ENCODE assay signal across 1 cellular context in genomic region chr10:77037735-77038411, GRCh38.
TF ChIP-seq lines count a peak whose summit lies in the region.

No MANE protein-coding gene starts in this region.

TF ChIP-seq in HCT116, 20 proteins besides CTCF, POLR2A, EP300 and RAD21 (continued from another document):
- TF ChIP-seq TCF7L2 (IDR thresholded peaks at IDR 0.05; ENCODE audit: borderline replicate concordance, extremely low read depth, insufficient read depth, insufficient read length) = no peak
- no peak for TF ChIP-seq EGR1 (IDR thresholded peaks at IDR 0.05; ENCODE audit: low read depth)
